Comparison of ENCODE assay signal across 13 cellular contexts in the genomic region with DNA sequence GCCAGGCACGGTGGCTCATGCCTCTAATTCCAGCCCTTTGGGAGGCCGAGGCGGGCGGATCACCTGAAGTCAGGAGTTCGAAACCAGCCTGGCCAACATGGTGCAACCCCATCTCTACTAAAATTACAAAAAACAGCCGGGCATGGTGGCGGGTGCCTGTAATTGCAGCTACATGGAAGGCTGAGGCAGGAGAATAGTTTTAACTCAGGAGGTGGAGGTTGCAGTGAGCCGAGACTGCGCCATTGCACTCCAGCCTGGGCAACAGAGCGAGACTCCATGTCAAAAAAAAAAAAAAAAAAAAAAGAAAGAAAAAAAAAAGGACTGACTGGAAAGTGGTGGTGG. TPM values are rescaled to one million over a fixed set of nuclear protein-coding genes. Genes with fewer than 3 reads are reported as not detected.
"Had no signal": no experiment of that assay in that cellular context is flagged by ENCODE, and none has a peak within 500 bp of the region (broad histone marks: within the 10 kb centered on the region; RNA-seq: fewer than 3 reads in every experiment).

No MANE protein-coding gene starts in this region.

RNA-seq across cellular contexts. Expression of a gene that starts 9.3 kb away (rescaled TPM):
- total RNA-seq: mesothelial cell of epicardium, mononuclear cell, natural killer cell, pulmonary artery endothelial cell, renal cortical epithelial cell, skeletal muscle tissue, smooth muscle cell, tibial nerve, upper lobe of right lung had no signal

RNA-seq across cellular contexts. Expression of a gene that starts 11.3 kb away (rescaled TPM):
- total RNA-seq: hepatocyte, kidney epithelial cell, mesothelial cell of epicardium, mononuclear cell, natural killer cell, progenitor cell of endocrine pancreas, pulmonary artery endothelial cell, renal cortical epithelial cell, smooth muscle cell, temporal lobe had no signal
- polyA plus RNA-seq: hepatocyte had no signal
